In the genomic region with DNA sequence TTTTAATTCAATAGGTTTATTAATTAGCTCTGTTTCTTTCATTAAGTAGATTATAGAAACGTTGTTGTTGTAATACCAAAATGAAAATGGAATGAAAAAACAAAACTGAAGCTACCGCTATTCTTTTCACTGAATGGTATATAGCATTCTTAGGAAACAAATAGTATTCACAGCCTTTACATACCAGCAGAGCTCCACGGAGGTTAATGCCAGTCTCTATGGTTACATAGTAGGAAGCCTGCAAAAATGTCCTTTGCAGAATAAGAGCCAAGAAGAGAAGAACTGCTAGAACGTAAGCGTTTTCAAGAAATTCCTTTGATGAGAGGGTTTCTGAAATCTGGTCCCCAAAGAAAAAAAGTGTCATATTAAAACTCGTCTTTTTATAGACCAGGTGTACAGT, we compare ENCODE assay signal across 22 cellular contexts. TPM values are rescaled to one million over a fixed set of nuclear protein-coding genes. Genes with fewer than 3 reads are reported as not detected.
A peak's percentile ranks its signal among the peaks of the same experiment; 100 is the strongest.
DNase-seq lines count a peak whose midpoint lies in the region; ATAC-seq, FAIRE-seq and TF ChIP-seq lines count a peak whose summit lies in the region.
"Had no signal": no experiment of that assay in that cellular context is flagged by ENCODE, and none has a peak within 500 bp of the region (broad histone marks: within the 10 kb centered on the region; RNA-seq: fewer than 3 reads in every experiment).

No MANE protein-coding gene starts in this region.

- no peak for TF ChIP-seq EP300 in H1 (IDR thresholded peaks at IDR 0.05; ENCODE audit: borderline replicate concordance in 1 of 2, low read depth in 2 of 2, low read length in 2 of 2)

- no peak overlapping the region for H3K4ac ChIP-seq in H1 (replicated peaks; ENCODE audit: insufficient read length, low read depth, low read length)

- H3K27ac ChIP-seq in H1 (ENCODE audit: low read depth, low read length) (no peak overlapping the region), ascending aorta (no peak overlapping the region)
- H3K27ac ChIP-seq: Peyer's patch, SJSA1 had no signal

- no peak overlapping the region for H2AFZ ChIP-seq in H1 (ENCODE audit: low read length)

- no peaks in the 10 kb centered on the region for H3K36me3 ChIP-seq in H1 (ENCODE audit: control insufficient read depth in 2 of 4, insufficient read depth in 4 of 4, low read length in 3 of 4)
- H3K36me3 ChIP-seq in ascending aorta = no peaks in the 10 kb centered on the region
- H3K36me3 ChIP-seq: MG63, Peyer's patch, SJSA1 had no signal

- no peak overlapping the region for H2BK12ac ChIP-seq in H1 (ENCODE audit: low read depth, low read length)

- H3K79me1 ChIP-seq in H1 (ENCODE audit: low read depth, low read length) = no peaks in the 10 kb centered on the region

- FAIRE-seq in H1 (lab: Jason Lieb, UNC) = peak; percentile 42
- FAIRE-seq: GM19239 had no signal

- no peak overlapping the region for H3K23ac ChIP-seq in H1 (ENCODE audit: insufficient read length)

- H3K4me3 Mint-ChIP-seq in WTC11 = no peak overlapping the region
- H3K4me3 Mint-ChIP-seq: CD4-positive, CD25-positive, alpha-beta regulatory T cell had no signal

- TF ChIP-seq CTCF in WTC11 (IDR thresholded peaks at IDR 0.05) (no peak), H1 (IDR thresholded peaks at IDR 0.05; ENCODE audit: control extremely low read depth in 1 of 3, insufficient read depth in 1 of 3, low read depth in 1 of 3, low read length in 3 of 3) (no peak), ascending aorta (IDR thresholded peaks at IDR 0.05) (no peak)

- 0 out of 2 replicates have a peak, but pooled peaks cover under 1% of the 10 kb centered on the region for H3K9me3 Mint-ChIP-seq in WTC11

- H2BK5ac ChIP-seq in H1 (ENCODE audit: low read depth, low read length) = no peak overlapping the region

- intact Hi-C loops in ascending aorta (cut with DNase I) = no loop called here

- no peak overlapping the region for H3K18ac ChIP-seq in H1 (ENCODE audit: extremely low read depth, low read length)

- H4K91ac ChIP-seq in H1 (replicated peaks; ENCODE audit: insufficient read length, low read length) = no peak overlapping the region

- no peak overlapping the region for H2BK120ac ChIP-seq in H1 (replicated peaks; ENCODE audit: low read depth, low read length)

- H3K4me1 ChIP-seq in H1 (replicated peaks in 1 of 4; ENCODE audit: control insufficient read depth in 3 of 4, insufficient read depth in 4 of 4, low read length in 3 of 4) (peaks cover 0 to 5% (median 0%) of the 10 kb centered on the region in 4 experiments; a peak in 2 of 7 replicates), ascending aorta (no peaks in the 10 kb centered on the region)
- H3K4me1 ChIP-seq: Peyer's patch, SJSA1 had no signal

- H3K56ac ChIP-seq in H1 (replicated peaks; ENCODE audit: insufficient read length, low read depth, low read length) = no peak overlapping the region

- POLR2A ChIA-PET in WTC11 (lab: Charles Lee) = no interaction called here
- POLR2A ChIA-PET in H1 (lab: Charles Lee; ENCODE audit: partially characterized antibody) = no interaction called here

- no peak for TF ChIP-seq RAD21 in H1 (IDR thresholded peaks at IDR 0.05 in 1 of 2, conservative IDR thresholded peaks at IDR 0.05 in 1 of 2; ENCODE audit: low read depth in 2 of 2, low read length in 2 of 2)

- no peaks in the 10 kb centered on the region for H3K79me2 ChIP-seq in H1 (ENCODE audit: control insufficient read depth in 1 of 2, insufficient read depth in 2 of 2, low read length in 2 of 2)

- 36% methylated on average over 6 of the region's 6 CpGs; no CpG with 5 or more reads in 1 of the 2 experiments for WGBS in H1 (ENCODE audit: extremely low coverage in 1 of 2, insufficient coverage in 1 of 2, insufficient read length in 1 of 2, insufficient replicate concordance in 2 of 2, low coverage in 1 of 2, low lambda C conversion rate in 2 of 2, missing lambda C conversion rate in 1 of 2), 2 experiments

- H3K23me2 ChIP-seq in H1 (ENCODE audit: low read depth, low read length) = no peaks in the 10 kb centered on the region

- H3K36me3 Mint-ChIP-seq in WTC11 = no peaks in the 10 kb centered on the region
- H3K36me3 Mint-ChIP-seq: CD4-positive, CD25-positive, alpha-beta regulatory T cell had no signal

- H2BK20ac ChIP-seq in H1 (ENCODE audit: low read length) = no peak overlapping the region

- no peak for TF ChIP-seq POLR2A in H1 (IDR thresholded peaks at IDR 0.05; ENCODE audit: control extremely low read depth in 1 of 2, low read depth in 2 of 2, low read length in 2 of 2)

- H3K27me3 Mint-ChIP-seq in WTC11 (ENCODE audit: low read depth) = no peaks in the 10 kb centered on the region

- no peak overlapping the region for H2AK5ac ChIP-seq in H1 (ENCODE audit: low read depth, low read length)

- no peak overlapping the region for H2BK15ac ChIP-seq in H1 (ENCODE audit: low read length)

- H3K9me3 ChIP-seq in H1 (ENCODE audit: insufficient read depth in 2 of 2, low read depth in 1 of 2, low read length in 1 of 2) (no peaks in the 10 kb centered on the region), ascending aorta (no peaks in the 10 kb centered on the region)
- H3K9me3 ChIP-seq: MG63, Peyer's patch had no signal

- H3K4me3 ChIP-seq in H1 (ENCODE audit: extremely low read depth in 1 of 4, insufficient read depth in 2 of 4, low read depth in 3 of 4, low read length in 4 of 4) = no peak overlapping the region
- no peak overlapping the region for H3K4me3 ChIP-seq in ascending aorta
- H3K4me3 ChIP-seq: MG63, Peyer's patch, SJSA1 had no signal

- H4K20me1 ChIP-seq in H1 (replicated peaks in 1 of 2; ENCODE audit: control insufficient read depth in 1 of 2, insufficient read depth in 2 of 2, low read length in 2 of 2) = no peaks in the 10 kb centered on the region

- H3K4me2 ChIP-seq in H1 (ENCODE audit: insufficient read depth in 1 of 2, low read depth in 2 of 2, low read length in 2 of 2) = no peak overlapping the region

- H3K27me3 ChIP-seq in H1 (replicated peaks in 1 of 4; ENCODE audit: control insufficient read depth in 3 of 4, extremely low read depth in 1 of 4, insufficient read depth in 3 of 4, low read length in 3 of 4) = no peaks in the 10 kb centered on the region
- no peaks in the 10 kb centered on the region for H3K27me3 ChIP-seq in ascending aorta
- H3K27me3 ChIP-seq: MG63, Peyer's patch, SJSA1 had no signal

- no peak overlapping the region for H3K9ac ChIP-seq in H1 (replicated peaks in 1 of 4; ENCODE audit: extremely low read depth in 1 of 4, low read depth in 3 of 4, low read length in 3 of 4)

- DNase-seq in WTC11 (ENCODE audit: low spot score) (no peak), H1 (ENCODE audit: low read depth in 1 of 2, low spot score in 2 of 2) (no peak), medulla oblongata (ENCODE audit: extremely low spot score) (peak; percentile 18), SHP77 treated with DMSO at 0.1 percent for 48 hours (lab: John Stamatoyannopoulos, UW) (no peak), ascending aorta (ENCODE audit: low spot score in 2 of 2) (no peak), Kasumi-1 (lab: John Stamatoyannopoulos, UW) (no peak)
- DNase-seq: CD4-positive, CD25-positive, alpha-beta regulatory T cell; COR-L47; DMS79; MG63; NCI-H1417; NCI-H187; NCI-H2107; NCI-H2227 treated with DMSO at 0.1 percent for 48 hours; NCI-H510A treated with DMSO at 0.1 percent for 48 hours; NCI-H748 treated with DMSO at 0.1 percent for 48 hours; NK-92 treated with Interleukin-12 subunit alpha and Interleukin-12 subunit beta, amount 100 ng/mL, for 24 hours; Peyer's patch had no signal

- H4K5ac ChIP-seq in H1 (ENCODE audit: insufficient read length, low read depth, low read length) = no peak overlapping the region

- no peak overlapping the region for H3K27ac Mint-ChIP-seq in WTC11
- H3K27ac Mint-ChIP-seq: CD4-positive, CD25-positive, alpha-beta regulatory T cell had no signal

- ATAC-seq in WTC11 (peak; percentile 75), HG02840 (IDR thresholded peaks at IDR 0.05; ENCODE audit: low FRiP score, unreplicated experiment) (no peak)

- H3K14ac ChIP-seq in H1 (ENCODE audit: insufficient read length) = no peak overlapping the region

- CTCF ChIA-PET in WTC11 (lab: Charles Lee) (interaction anchor here (1.0 kb wide), 1 partner anchor 79 kb away, joined by 6 read pairs; no protein-coding TSS in a partner anchor), H1 (lab: Charles Lee; ENCODE audit: partially characterized antibody) (interaction anchor here (0.7 to 1.4 kb wide), 2 partner anchors 27 to 587 kb away, joined by 3 read pairs; no protein-coding TSS in a partner anchor)

- peaks cover 9% of the 10 kb centered on the region for H3K4me1 Mint-ChIP-seq in WTC11

- no peak overlapping the region for H4K8ac ChIP-seq in H1 (ENCODE audit: extremely low read depth, insufficient read depth, low read length)

TF ChIP-seq in WTC11, 78 proteins besides CTCF, POLR2A, EP300 and RAD21 (continues in another document):
- TF ChIP-seq FOXP1 (CRISPR knock-in tag; IDR thresholded peaks at IDR 0.05; ENCODE audit: borderline replicate concordance) (no peak), ETV6 (CRISPR knock-in tag; IDR thresholded peaks at IDR 0.05) (no peak), RELA (CRISPR knock-in tag; IDR thresholded peaks at IDR 0.05; ENCODE audit: borderline replicate concordance) (no peak)

TF ChIP-seq in H1, 55 proteins besides CTCF, POLR2A, EP300 and RAD21:
- TF ChIP-seq TAF1 (IDR thresholded peaks at IDR 0.05; ENCODE audit: low read depth, low read length) (no peak), TEAD4 (IDR thresholded peaks at IDR 0.05; ENCODE audit: low read depth, low read length) (peak; percentile 53; the same call in 1 of the 2 replicates)
- TF ChIP-seq, protein P1, sequence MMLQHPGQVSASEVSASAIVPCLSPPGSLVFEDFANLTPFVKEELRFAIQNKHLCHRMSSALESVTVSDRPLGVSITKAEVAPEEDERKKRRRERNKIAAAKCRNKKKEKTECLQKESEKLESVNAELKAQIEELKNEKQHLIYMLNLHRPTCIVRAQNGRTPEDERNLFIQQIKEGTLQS (IDR thresholded peaks at IDR 0.05; ENCODE audit: insufficient read depth, low read depth, low read length) = no peak

RNA-seq across cellular contexts. Expression of gene ABCC9, which starts 30.6 kb away (rescaled TPM):
- total RNA-seq in WTC11 (2021) (0.02 to 0.09 TPM (median 0.04 TPM) in 3 replicates), ascending aorta (19.8 TPM)
- not detected in 2 replicates for total RNA-seq in H1 (2021; fragmentation: NEBNext Ultra II Directional; extraction: Animal tissue kit (Norgen Biotek cat#: 25700))
- polyA plus RNA-seq in H1 (2011; rRNA removed) = under 0.01 and 0.02 TPM in 2 replicates
- not detected for polyA plus RNA-seq in H1 (2011; cell fraction: cytosol; rRNA removed)
- not detected for polyA plus RNA-seq in H1 (2011; cell fraction: nucleus; rRNA removed)
- 0.03 to 0.04 TPM (median 0.03 TPM) in 3 of 4 replicates, not detected in the other for polyA plus RNA-seq in H1 (2012, experiment 1 of 2)
- not detected for polyA plus RNA-seq in H1 (2012, experiment 2 of 2)
- polyA plus RNA-seq in H1 (2013, experiment 1 of 2) = 0.04 TPM
- 0.02 TPM for polyA plus RNA-seq in H1 (2013, experiment 2 of 2)
- 0.02 TPM in 1 of 2 replicates, not detected in the other for polyA minus RNA-seq in H1 (2011; rRNA and poly(A)+ RNA removed)
- not detected for polyA minus RNA-seq in H1 (2011; cell fraction: cytosol; rRNA and poly(A)+ RNA removed)
- 0.10 TPM for polyA minus RNA-seq in H1 (2011; cell fraction: nucleus; rRNA and poly(A)+ RNA removed)
- total RNA-seq: A673; CD4-positive, CD25-positive, alpha-beta regulatory T cell had no signal
- polyA plus RNA-seq: CD4-positive, CD25-positive, alpha-beta regulatory T cell had no signal

Comparison
In these comparisons a context has a peak if more than half of its experiments do, and no peak if none do; other contexts are left out.
1. RNA of gene ABCC9, which starts 30.6 kb away (total RNA-seq): 19.8 TPM in ascending aorta (single experiment); 0.02 to 0.09 TPM in WTC11 and not detected in H1; every median in the first group is over 10 times any median in the second.
2. Of the 9 proteins assayed by ChIP-seq in both WTC11 and H1: peak only in WTC11: none; only in H1: TEAD4; in both: none; in neither: 8.